In the genomic region with DNA sequence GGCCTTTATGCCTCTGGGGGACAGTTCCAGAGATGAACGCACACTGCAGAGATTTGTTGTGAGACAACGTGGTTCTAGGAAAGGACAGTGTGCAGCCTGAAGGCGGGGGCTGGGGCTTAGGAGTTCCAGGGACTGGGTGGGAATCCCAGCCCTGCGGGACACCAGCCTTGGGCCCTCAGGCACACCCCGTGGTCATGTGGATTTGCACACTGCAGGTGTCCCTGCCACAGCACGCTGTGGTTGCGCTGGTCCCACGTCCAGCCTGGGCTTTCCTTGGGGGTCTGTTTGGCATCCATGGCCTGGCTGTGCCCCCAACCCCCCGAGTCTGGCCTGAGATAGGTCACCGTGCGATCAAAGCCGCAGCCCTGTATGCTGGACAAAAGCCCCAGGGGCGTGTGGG, we compare ENCODE assay signal across 27 cellular contexts. TPM values are rescaled to one million over a fixed set of nuclear protein-coding genes. Genes with fewer than 3 reads are reported as not detected.
"Had no signal": no experiment of that assay in that cellular context is flagged by ENCODE, and none has a peak within 500 bp of the region (broad histone marks: within the 10 kb centered on the region; RNA-seq: fewer than 3 reads in every experiment).

No MANE protein-coding gene starts in this region.

- H3K27me3 ChIP-seq: adrenal gland, neural progenitor cell, right atrium auricular region had no signal

- H3K4me1 ChIP-seq: adrenal gland, gastrocnemius medialis had no signal

- H3K36me3 ChIP-seq: adrenal gland, gastrocnemius medialis, neural progenitor cell, right atrium auricular region, suprapubic skin, WERI-Rb-1 had no signal

- FAIRE-seq: astrocyte, colon, endothelial cell of umbilical vein had no signal

- H2AFZ ChIP-seq: neural progenitor cell had no signal

- H3K9ac ChIP-seq: neural progenitor cell had no signal

- H3K4me2 ChIP-seq: neural progenitor cell had no signal

- H3K27ac ChIP-seq: dorsolateral prefrontal cortex, gastrocnemius medialis, neural progenitor cell, right atrium auricular region, suprapubic skin, WERI-Rb-1 had no signal

- H3K4me3 ChIP-seq: adrenal gland, dorsolateral prefrontal cortex, gastrocnemius medialis, neural progenitor cell, right atrium auricular region, suprapubic skin had no signal

- DNase-seq: activated CD4-positive, alpha-beta T cell treated with anti-CD3 and anti-CD28 coated beads for 1 hour; activated CD4-positive, alpha-beta T cell treated with anti-CD3 and anti-CD28 coated beads, Interleukin-2, amount 50 U/mL, for 4 hours; activated CD8-positive, alpha-beta memory T cell treated with anti-CD3 and anti-CD28 coated beads for 24 hours; activated CD8-positive, alpha-beta memory T cell treated with anti-CD3 and anti-CD28 coated beads, Interleukin-2, amount 50 U/mL, for 4 hours; activated T-cell treated with anti-CD3 and anti-CD28 coated beads, Interleukin-2, amount 50 U/mL, for 24 hours; central memory CD4-positive, alpha-beta T cell; dorsolateral prefrontal cortex; effector memory CD8-positive, alpha-beta T cell; gastrocnemius medialis; head of caudate nucleus; islet precursor cell; left cardiac atrium; naive thymus-derived CD8-positive, alpha-beta T cell; stimulated activated CD4-positive, alpha-beta T cell treated with anti-CD3 and anti-CD28 coated beads, Interleukin-12 subunit alpha, Interleukin-12 subunit beta, amount 100 ng/mL, for 4 hours; stimulated activated CD4-positive, alpha-beta T cell treated with anti-CD3 and anti-CD28 coated beads, Interleukin-4, amount 100 ng/mL, for 4 hours; T-cell; trophoblast cell; WERI-Rb-1 had no signal

- H3K9me3 ChIP-seq: adrenal gland, gastrocnemius medialis, right atrium auricular region, suprapubic skin had no signal

RNA-seq across cellular contexts. Expression of a gene that starts 7.3 kb away (rescaled TPM):
- total RNA-seq: activated naive CD4-positive, alpha-beta T cell treated with anti-CD3 and anti-CD28 coated beads, Interleukin-2, amount 50 U/mL, for 72 hours; activated T-helper 17 cell treated with anti-CD3 and anti-CD28 coated beads, Interleukin-2, amount 50 U/mL, for 72 hours; naive thymus-derived CD8-positive, alpha-beta T cell had no signal
- polyA plus RNA-seq: naive thymus-derived CD8-positive, alpha-beta T cell had no signal
